In genomic region chr7:102279537-102280400, GRCh38 we compare ENCODE assay signal across 8 cellular contexts. TPM values are rescaled to one million over a fixed set of nuclear protein-coding genes. Genes with fewer than 3 reads are reported as not detected.
DNase-seq lines count a peak whose midpoint lies in the region; ATAC-seq and TF ChIP-seq lines count a peak whose summit lies in the region.

No MANE protein-coding gene starts in this region.

- in situ Hi-C loops in G401 (cut with HindIII; ENCODE audit: low sequenced_read_pairs), result no loop called here

- H3K4me3 ChIP-seq in H7 (ENCODE audit: insufficient read depth, low read depth, low read length) (no peak overlapping the region), right lobe of liver (no peak overlapping the region)

- no peak for TF ChIP-seq POLR2A in right lobe of liver (IDR thresholded peaks at IDR 0.05)

- CTCF ChIA-PET in WTC11 (lab: Charles Lee), result interaction anchor here (0.5 to 2.8 kb wide), 29 partner anchors 8 to 1208 kb away, joined by 3 to 13 read pairs (median 4); partner anchors contain the start of gene PRKRIP1

- no peaks in the 10 kb centered on the region for H3K4me1 ChIP-seq in right lobe of liver

- H3K36me3 ChIP-seq in H7 (replicated peaks; ENCODE audit: control insufficient read depth, insufficient read depth, low read length) (no peaks in the 10 kb centered on the region), right lobe of liver (no peaks in the 10 kb centered on the region)

- H3K4me1 Mint-ChIP-seq in WTC11, result peaks cover 7% of the 10 kb centered on the region
- H3K4me1 Mint-ChIP-seq in stimulated activated naive B cell treated with anti-CD40 and anti-IgM and Interleukin-4, amounts not matched to agents 10 μg/mL and 1 μg/mL and 100 μg/mL, for 72 hours, result peaks cover 18 to 31% of the 10 kb centered on the region in 2 donors

- no peak overlapping the region for H3K27ac Mint-ChIP-seq in WTC11
- H3K27ac Mint-ChIP-seq in stimulated activated naive B cell treated with anti-CD40 and anti-IgM and Interleukin-4, amounts not matched to agents 10 μg/mL and 1 μg/mL and 100 μg/mL, for 72 hours, result peak overlapping the region; percentile 14

- WGBS in right lobe of liver (ENCODE audit: insufficient coverage, low coverage, low lambda C conversion rate, missing lambda C conversion rate), result 48% methylated on average over 5 of the region's 23 CpGs

- H3K27me3 ChIP-seq in H7 (ENCODE audit: control insufficient read depth, insufficient read depth, low read length), result no peaks in the 10 kb centered on the region
- no peaks in the 10 kb centered on the region for H3K27me3 ChIP-seq in right lobe of liver

- DNase-seq in G401 (ENCODE audit: low spot score), result peak; percentile 79
- peak; percentile 98 for DNase-seq in H7
- DNase-seq in NCI-H146 treated with DMSO at 0.1 percent for 48 hours (lab: John Stamatoyannopoulos, UW; ENCODE audit: unreplicated experiment), result peak; percentile 5
- peak; percentile 81 for DNase-seq in WTC11 (ENCODE audit: low spot score)
- DNase-seq in cerebellum (ENCODE audit: low spot score), result peak; percentile 83
- peak in 1 of 3 donors; percentile 50 for DNase-seq in right lobe of liver
- DNase-seq in stimulated activated naive B cell treated with anti-CD40 and anti-IgM and Interleukin-4, amounts not matched to agents 10 μg/mL and 1 μg/mL and 100 μg/mL, for 72 hours, result peak; percentile 53
- DNase-seq in epidermal melanocyte (ENCODE audit: insufficient read length, low spot score), result no peak

- no peaks in the 10 kb centered on the region for H3K9me3 Mint-ChIP-seq in WTC11
- H3K9me3 Mint-ChIP-seq in stimulated activated naive B cell treated with anti-CD40 and anti-IgM and Interleukin-4, amounts not matched to agents 10 μg/mL and 1 μg/mL and 100 μg/mL, for 72 hours, result no peaks in the 10 kb centered on the region

- H3K36me3 Mint-ChIP-seq in WTC11, result no peaks in the 10 kb centered on the region
- no peaks in the 10 kb centered on the region for H3K36me3 Mint-ChIP-seq in stimulated activated naive B cell treated with anti-CD40 and anti-IgM and Interleukin-4, amounts not matched to agents 10 μg/mL and 1 μg/mL and 100 μg/mL, for 72 hours

- no peaks in the 10 kb centered on the region for H3K27me3 Mint-ChIP-seq in WTC11 (ENCODE audit: low read depth)
- H3K27me3 Mint-ChIP-seq in stimulated activated naive B cell treated with anti-CD40 and anti-IgM and Interleukin-4, amounts not matched to agents 10 μg/mL and 1 μg/mL and 100 μg/mL, for 72 hours, result no peaks in the 10 kb centered on the region

- intact Hi-C loops in right lobe of liver (cut with DNase I), result loop anchor here (5.0 kb wide), 1 partner anchor 113 kb away; no protein-coding TSS in a partner anchor

- peak; percentile 62 for TF ChIP-seq CTCF in WTC11 (IDR thresholded peaks at IDR 0.05)
- TF ChIP-seq CTCF in right lobe of liver (IDR thresholded peaks at IDR 0.05), result peak; percentile 68 to 82 (median 74)

- peak overlapping the region; percentile 38 for H3K4me3 Mint-ChIP-seq in WTC11
- peak overlapping the region in 1 of 2 donors; percentile 44 for H3K4me3 Mint-ChIP-seq in stimulated activated naive B cell treated with anti-CD40 and anti-IgM and Interleukin-4, amounts not matched to agents 10 μg/mL and 1 μg/mL and 100 μg/mL, for 72 hours

- POLR2A ChIA-PET in WTC11 (lab: Charles Lee), result interaction anchor here (1.1 kb wide), 1 partner anchor 125 kb away, joined by 3 read pairs; no protein-coding TSS in a partner anchor

- no peak overlapping the region for H3K27ac ChIP-seq in right lobe of liver

- H3K9me3 ChIP-seq in right lobe of liver, result no peaks in the 10 kb centered on the region

- ATAC-seq in WTC11 (peak; percentile 94), right lobe of liver (peak; percentile 66 to 84 (median 80))
- peak; percentile 95 to 96 for ATAC-seq in stimulated activated naive B cell treated with anti-CD40 and anti-IgM and Interleukin-4, amounts not matched to agents 10 μg/mL and 1 μg/mL and 100 μg/mL, for 72 hours (replicated peaks)

TF ChIP-seq in WTC11, 78 proteins besides CTCF, POLR2A, EP300 and RAD21:
- TF ChIP-seq, protein P1, sequence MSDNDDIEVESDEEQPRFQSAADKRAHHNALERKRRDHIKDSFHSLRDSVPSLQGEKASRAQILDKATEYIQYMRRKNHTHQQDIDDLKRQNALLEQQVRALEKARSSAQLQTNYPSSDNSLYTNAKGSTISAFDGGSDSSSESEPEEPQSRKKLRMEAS (CRISPR knock-in tag; IDR thresholded peaks at IDR 0.05), result peak; percentile 19; the same call in 1 of the 2 replicates
- TF ChIP-seq SOX15 (CRISPR knock-in tag; IDR thresholded peaks at IDR 0.05), result no peak

RNA-seq across cellular contexts. Expression of gene SH2B2, which starts 6.9 kb away (rescaled TPM):
- 31.6 and 43.6 TPM in 2 replicates for total RNA-seq in G401 (2014; rRNA removed; shearing (Covaris generic))
- total RNA-seq in H7 (2014; rRNA removed; shearing (Covaris generic)), result 6.2 and 11.1 TPM in 2 replicates
- total RNA-seq in WTC11 (2021), result 14.7 to 16.5 TPM (median 15.9 TPM) in 3 replicates
- 9.9 TPM for total RNA-seq in cerebellum
- total RNA-seq in right lobe of liver, result 1 to 10 TPM; 1.7 to 3.1 (median 2.6) TPM
